Comparison of ENCODE assay signal across 23 cellular contexts in the genomic region with DNA sequence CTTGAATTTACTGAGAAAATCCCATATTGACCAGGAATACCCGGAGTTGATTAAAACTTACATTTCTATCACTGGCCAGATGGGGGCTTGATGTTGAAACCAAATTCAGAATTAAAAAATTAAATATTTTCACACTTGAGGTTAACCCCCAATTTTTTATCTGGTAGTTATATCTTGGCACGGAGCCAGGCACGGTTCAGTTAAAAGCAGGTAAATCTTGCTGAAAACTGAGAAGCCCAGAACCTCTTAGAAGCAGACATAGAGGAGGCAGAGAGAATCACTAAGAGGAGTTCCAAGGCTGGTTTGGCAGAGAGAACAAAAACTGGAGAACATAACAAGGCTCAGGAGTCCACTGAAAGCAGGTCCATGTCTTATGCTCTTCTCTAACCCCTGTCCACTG.
DNase-seq lines count a peak whose midpoint lies in the region; TF ChIP-seq lines count a peak whose summit lies in the region.
"Had no signal": no experiment of that assay in that cellular context is flagged by ENCODE, and none has a peak within 500 bp of the region (broad histone marks: within the 10 kb centered on the region; RNA-seq: fewer than 3 reads in every experiment).

No MANE protein-coding gene starts in this region.

- H3K9me3 ChIP-seq in Caco-2 (no peaks in the 10 kb centered on the region), ascending aorta (no peaks in the 10 kb centered on the region), parathyroid adenoma (ENCODE audit: control insufficient read depth, low read length) (no peaks in the 10 kb centered on the region)

- CTCF ChIA-PET in Caco-2 (lab: Charles Lee): no interaction called here

- H3K36me3 ChIP-seq in Caco-2 (ENCODE audit: control insufficient read depth, insufficient read depth, low read length) (no peaks in the 10 kb centered on the region), ascending aorta (peaks cover 0 to 3% of the 10 kb centered on the region in 2 donors), parathyroid adenoma (ENCODE audit: control insufficient read depth, insufficient read depth, low read length) (no peaks in the 10 kb centered on the region)

- no peaks in the 10 kb centered on the region for H3K9me3 Mint-ChIP-seq in Caco-2 (ENCODE audit: unreplicated experiment)
- H3K9me3 Mint-ChIP-seq: activated naive CD8-positive, alpha-beta T cell treated with anti-CD3 and anti-CD28 coated beads for 36 hours; activated T-helper 17 cell treated with anti-CD3 and anti-CD28 coated beads, Interleukin-2, amount 50 U/mL, for 72 hours; central memory CD8-positive, alpha-beta T cell had no signal

- no peak overlapping the region for H3K9ac ChIP-seq in parathyroid adenoma

- POLR2A ChIA-PET in Caco-2 (lab: Charles Lee): no interaction called here

- peaks cover 24% of the 10 kb centered on the region for H3K36me3 Mint-ChIP-seq in Caco-2 (ENCODE audit: insufficient read depth, unreplicated experiment)
- H3K36me3 Mint-ChIP-seq: activated naive CD8-positive, alpha-beta T cell treated with anti-CD3 and anti-CD28 coated beads for 36 hours had no signal

- peak overlapping the region; percentile 4 for H3K27ac Mint-ChIP-seq in Caco-2 (ENCODE audit: unreplicated experiment)
- H3K27ac Mint-ChIP-seq: activated naive CD8-positive, alpha-beta T cell treated with anti-CD3 and anti-CD28 coated beads for 36 hours; activated T-helper 17 cell treated with anti-CD3 and anti-CD28 coated beads, Interleukin-2, amount 50 U/mL, for 72 hours had no signal

- BruUV-seq in Caco-2 (replicated peaks; lab: Mats Ljungman, UMichigan): no TSS peak

- H3K4me1 Mint-ChIP-seq in Caco-2 (ENCODE audit: low read depth, unreplicated experiment): no peaks in the 10 kb centered on the region
- H3K4me1 Mint-ChIP-seq: activated naive CD8-positive, alpha-beta T cell treated with anti-CD3 and anti-CD28 coated beads for 36 hours; activated T-helper 17 cell treated with anti-CD3 and anti-CD28 coated beads, Interleukin-2, amount 50 U/mL, for 72 hours; central memory CD8-positive, alpha-beta T cell had no signal

- no peak for TF ChIP-seq CTCF in Caco-2 (IDR thresholded peaks at IDR 0.05; ENCODE audit: insufficient read depth in 1 of 2, low read depth in 1 of 2, low read length in 1 of 2, severe bottlenecking in 1 of 2, unreplicated experiment in 1 of 2)
- no peak for TF ChIP-seq CTCF in ascending aorta (IDR thresholded peaks at IDR 0.05)
- no peak for TF ChIP-seq CTCF in parathyroid adenoma (IDR thresholded peaks at IDR 0.05)

- no peak overlapping the region for H3K4me3 ChIP-seq in Caco-2 (ENCODE audit: low read depth, low read length)
- H3K4me3 ChIP-seq in ascending aorta: no peak overlapping the region
- no peak overlapping the region for H3K4me3 ChIP-seq in parathyroid adenoma (ENCODE audit: low read depth, low read length)
- H3K4me3 ChIP-seq: smooth muscle cell had no signal

- H3K27me3 ChIP-seq in Caco-2 (replicated peaks; ENCODE audit: control insufficient read depth, insufficient read depth, low read length) (no peaks in the 10 kb centered on the region), ascending aorta (no peaks in the 10 kb centered on the region), parathyroid adenoma (ENCODE audit: control insufficient read depth, insufficient read depth, low read length) (no peaks in the 10 kb centered on the region)

- DNase-seq in Caco-2 (no peak), HT-29 (ENCODE audit: low spot score) (peak; percentile 2), ascending aorta (ENCODE audit: low spot score in 2 of 2) (no peak), MV-4-11 (lab: John Stamatoyannopoulos, UW) (no peak), NCI-H446 treated with DMSO at 0.1 percent for 48 hours (lab: John Stamatoyannopoulos, UW) (no peak), NCI-H774 (lab: John Stamatoyannopoulos, UW) (no peak)
- DNase-seq: activated CD4-positive, alpha-beta T cell treated with anti-CD3 and anti-CD28 coated beads, Interleukin-2, amount 50 U/mL, for 4 hours; activated CD4-positive, CD25-positive, alpha-beta regulatory T cell; activated CD8-positive, alpha-beta memory T cell treated with anti-CD3 and anti-CD28 coated beads, Interleukin-2, amount 50 U/mL, for 4 hours; activated naive CD8-positive, alpha-beta T cell treated with anti-CD3 and anti-CD28 coated beads for 36 hours; DMS53; KBM-7; kidney glomerular epithelial cell; NCI-H146; NCI-H2171; NCI-H524; nucleus accumbens; stimulated activated CD4-positive, alpha-beta T cell treated with anti-CD3 and anti-CD28 coated beads, Interleukin-2, amount 100 ng/mL, for 24 hours; SW 1271 had no signal

- H3K4me3 Mint-ChIP-seq in Caco-2 (ENCODE audit: unreplicated experiment): no peak overlapping the region
- H3K4me3 Mint-ChIP-seq: activated naive CD8-positive, alpha-beta T cell treated with anti-CD3 and anti-CD28 coated beads for 36 hours; activated T-helper 17 cell treated with anti-CD3 and anti-CD28 coated beads, Interleukin-2, amount 50 U/mL, for 72 hours; central memory CD8-positive, alpha-beta T cell had no signal

- H3K4me1 ChIP-seq in Caco-2: no peaks in the 10 kb centered on the region
- H3K4me1 ChIP-seq in ascending aorta: peaks cover 0 to 35% of the 10 kb centered on the region in 2 donors
- peaks cover 35% of the 10 kb centered on the region for H3K4me1 ChIP-seq in parathyroid adenoma

- no peak overlapping the region for H3K4me2 ChIP-seq in parathyroid adenoma (ENCODE audit: low read length)
- H3K4me2 ChIP-seq: smooth muscle cell had no signal

- H3K79me2 ChIP-seq in parathyroid adenoma: no peaks in the 10 kb centered on the region

- H3K27ac ChIP-seq in ascending aorta (peak overlapping the region; percentile 53 to 87), parathyroid adenoma (peak overlapping the region; percentile 66)

- intact Hi-C loops in Caco-2 (cut with micrococcal nuclease; ENCODE audit: unreplicated experiment) (no loop called here), ascending aorta (cut with DNase I) (loop anchor here (5.0 kb wide), 1 partner anchor 46 kb away; no protein-coding TSS in a partner anchor)

- H2AFZ ChIP-seq in parathyroid adenoma: peak overlapping the region; percentile 15

- H3K27me3 Mint-ChIP-seq in Caco-2 (ENCODE audit: insufficient read depth, unreplicated experiment): no peaks in the 10 kb centered on the region
- H3K27me3 Mint-ChIP-seq: activated T-helper 17 cell treated with anti-CD3 and anti-CD28 coated beads, Interleukin-2, amount 50 U/mL, for 72 hours had no signal
